Comparison of ENCODE assay signal across 9 cellular contexts in genomic region chr3:194255252-194256039, GRCh38.
DNase-seq lines count a peak whose midpoint lies in the region; ATAC-seq and TF ChIP-seq lines count a peak whose summit lies in the region.
"Had no signal": no experiment of that assay in that cellular context is flagged by ENCODE, and none has a peak within 500 bp of the region (broad histone marks: within the 10 kb centered on the region; RNA-seq: fewer than 3 reads in every experiment).

No MANE protein-coding gene starts in this region.

- H3K27me3 Mint-ChIP-seq in activated naive CD8-positive, alpha-beta T cell treated with anti-CD3 and anti-CD28 coated beads, Interleukin-2, amount 10 ng/mL, durations not matched to agents 7 days and 5 days, result peaks cover 4% of the 10 kb centered on the region

- peak; percentile 35 for DNase-seq in NCI-H82 (lab: John Stamatoyannopoulos, UW)
- DNase-seq in NCI-H82 treated with DMSO at 0.1 percent for 48 hours (lab: John Stamatoyannopoulos, UW; ENCODE audit: unreplicated experiment), result no peak
- peak; percentile 98 for DNase-seq in SKM-1 (lab: John Stamatoyannopoulos, UW; ENCODE audit: unreplicated experiment)
- peak; percentile 50 for DNase-seq in activated naive CD8-positive, alpha-beta T cell treated with anti-CD3 and anti-CD28 coated beads, Interleukin-2, amount 10 ng/mL, durations not matched to agents 7 days and 5 days
- DNase-seq in mucosa of gallbladder (ENCODE audit: low spot score), result peak; percentile 57
- peak; percentile 52 for DNase-seq in stimulated activated naive CD8-positive, alpha-beta T cell treated with anti-CD3 and anti-CD28 coated beads, Interleukin-15, Interleukin-2, amounts not matched to agents 100 U/mL and 50 U/mL, for 24 hours
- DNase-seq in coronary artery (ENCODE audit: low spot score), result no peak

- H3K9me3 Mint-ChIP-seq in activated naive CD8-positive, alpha-beta T cell treated with anti-CD3 and anti-CD28 coated beads, Interleukin-2, amount 10 ng/mL, durations not matched to agents 7 days and 5 days, result peaks cover 1% of the 10 kb centered on the region

- POLR2A ChIA-PET in activated naive CD8-positive, alpha-beta T cell treated with anti-CD3 and anti-CD28 coated beads, Interleukin-2, amount 10 ng/mL, durations not matched to agents 7 days and 5 days (lab: Charles Lee), result interaction anchor here (0.5 kb wide), 1 partner anchor 21 kb away, joined by 3 read pairs; no protein-coding TSS in a partner anchor

- H3K36me3 Mint-ChIP-seq in activated naive CD8-positive, alpha-beta T cell treated with anti-CD3 and anti-CD28 coated beads, Interleukin-2, amount 10 ng/mL, durations not matched to agents 7 days and 5 days, result no peaks in the 10 kb centered on the region

- peak overlapping the region; percentile 66 for H3K4me3 Mint-ChIP-seq in activated naive CD8-positive, alpha-beta T cell treated with anti-CD3 and anti-CD28 coated beads, Interleukin-2, amount 10 ng/mL, durations not matched to agents 7 days and 5 days

- H3K4me3 ChIP-seq in coronary artery, result no peak overlapping the region
- H3K4me3 ChIP-seq: ovary had no signal

- peaks cover 13% of the 10 kb centered on the region for H3K4me1 Mint-ChIP-seq in activated naive CD8-positive, alpha-beta T cell treated with anti-CD3 and anti-CD28 coated beads, Interleukin-2, amount 10 ng/mL, durations not matched to agents 7 days and 5 days

- ATAC-seq in activated naive CD8-positive, alpha-beta T cell treated with anti-CD3 and anti-CD28 coated beads, Interleukin-2, amount 10 ng/mL, durations not matched to agents 7 days and 5 days (ENCODE audit: low read depth), result peak; percentile 89
- peak; percentile 74 for ATAC-seq in stimulated activated naive CD8-positive, alpha-beta T cell treated with anti-CD3 and anti-CD28 coated beads, Interleukin-15, Interleukin-2, amounts not matched to agents 100 U/mL and 50 U/mL, for 24 hours
- ATAC-seq in HG03457 (IDR thresholded peaks at IDR 0.05; ENCODE audit: unreplicated experiment), result no peak

- peak overlapping the region in 1 of 2 donors; percentile 41 for H3K27ac ChIP-seq in coronary artery
- H3K27ac ChIP-seq: ovary had no signal

- no peak for TF ChIP-seq CTCF in coronary artery (IDR thresholded peaks at IDR 0.05)

- H3K27ac Mint-ChIP-seq in activated naive CD8-positive, alpha-beta T cell treated with anti-CD3 and anti-CD28 coated beads, Interleukin-2, amount 10 ng/mL, durations not matched to agents 7 days and 5 days, result peak overlapping the region; percentile 75

Comparison
In these comparisons a context has a peak if more than half of its experiments do, and no peak if none do; other contexts are left out.
1. DNase-seq: peak in NCI-H82 (single experiment), SKM-1 (single experiment), activated naive CD8-positive, alpha-beta T cell treated with anti-CD3 and anti-CD28 coated beads, Interleukin-2, amount 10 ng/mL, durations not matched to agents 7 days and 5 days (single experiment), mucosa of gallbladder (single experiment) and stimulated activated naive CD8-positive, alpha-beta T cell treated with anti-CD3 and anti-CD28 coated beads, Interleukin-15, Interleukin-2, amounts not matched to agents 100 U/mL and 50 U/mL, for 24 hours (single experiment); none in NCI-H82 treated with DMSO at 0.1 percent for 48 hours (single experiment) and coronary artery (single experiment).